9 cellular contexts compared by ENCODE assay signal in the genomic region with DNA sequence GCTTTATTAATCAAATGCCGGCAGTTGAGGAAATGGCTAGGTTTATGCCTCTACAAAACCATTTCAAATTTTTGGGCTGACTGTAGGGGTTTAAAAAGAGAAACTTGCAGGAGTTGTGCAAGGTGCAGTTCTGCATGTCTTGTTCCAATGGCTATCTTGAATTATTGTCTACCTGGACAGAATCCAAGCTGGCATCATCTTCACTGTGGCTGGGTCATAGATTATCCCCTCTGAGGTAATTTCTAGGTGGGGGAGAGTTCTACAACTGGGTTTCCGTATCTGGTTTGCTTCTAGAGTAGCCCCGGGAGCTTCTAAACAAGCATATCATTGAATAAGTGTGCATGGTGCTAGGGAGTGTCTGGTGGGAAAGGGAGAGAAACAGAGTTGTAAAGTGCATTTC.
"Had no signal": no experiment of that assay in that cellular context is flagged by ENCODE, and none has a peak within 500 bp of the region (broad histone marks: within the 10 kb centered on the region; RNA-seq: fewer than 3 reads in every experiment).

No MANE protein-coding gene starts in this region.

- H3K9me3 Mint-ChIP-seq: H9, IgD-negative memory B cell had no signal

- ATAC-seq: HepG2 had no signal

- H3K36me3 Mint-ChIP-seq: IgD-negative memory B cell had no signal

- H3K4me3 Mint-ChIP-seq: H9, IgD-negative memory B cell had no signal

- H3K27me3 Mint-ChIP-seq: IgD-negative memory B cell had no signal

- H3K27ac ChIP-seq: GM23248, HL-60 had no signal

- H2AFZ ChIP-seq: GM23248 had no signal

- DNase-seq: GM23248, H9, HCEC 1CT, KBM-7 had no signal

- FAIRE-seq: H1, H54, HepG2 had no signal

- H3K27ac Mint-ChIP-seq: IgD-negative memory B cell had no signal

- H3K9ac ChIP-seq: GM23248 had no signal

- H3K4me3 ChIP-seq: GM23248 had no signal
